In genomic region chr14:91614187-91614586, GRCh38 we compare ENCODE assay signal across 2 cellular contexts.
TF ChIP-seq lines count a peak whose summit lies in the region.

No MANE protein-coding gene starts in this region.

TF ChIP-seq in IMR-90, 13 proteins besides CTCF, POLR2A, EP300 and RAD21:
- TF ChIP-seq ELK1 (IDR thresholded peaks at IDR 0.05; ENCODE audit: borderline replicate concordance, low read depth, low read length) (no peak), SMC3 (IDR thresholded peaks at IDR 0.05; ENCODE audit: low read depth, low read length) (no peak), CHD1 (IDR thresholded peaks at IDR 0.05; ENCODE audit: low read depth, low read length) (no peak), BHLHE40 (IDR thresholded peaks at IDR 0.05; ENCODE audit: low read depth, low read length) (no peak), MAFK (IDR thresholded peaks at IDR 0.05; ENCODE audit: low read depth, low read length) (peak; percentile 53), FOS (IDR thresholded peaks at IDR 0.05; ENCODE audit: low read depth, low read length) (no peak), NFE2L2 (IDR thresholded peaks at IDR 0.05; ENCODE audit: low read depth, low read length) (peak; percentile 88)

TF ChIP-seq in K562, 482 proteins besides CTCF, POLR2A, EP300 and RAD21 (continues in another document):
- TF ChIP-seq ZNF316 (IDR thresholded peaks at IDR 0.05) = peak; percentile 100
- TF ChIP-seq PATZ1 (CRISPR knock-in tag; IDR thresholded peaks at IDR 0.05; ENCODE audit: borderline replicate concordance) = no peak
- TF ChIP-seq ZKSCAN3 (CRISPR knock-in tag; IDR thresholded peaks at IDR 0.05) = no peak
- TF ChIP-seq ZNF398 (CRISPR knock-in tag; IDR thresholded peaks at IDR 0.05) = no peak
- no peak for TF ChIP-seq MBD2 (IDR thresholded peaks at IDR 0.05; ENCODE audit: borderline replicate concordance, low read depth)
- 0 out of 2 replicates have a peak, but pooled peaks have one; percentile 18 for TF ChIP-seq CBFA2T2 (conservative IDR thresholded peaks at IDR 0.05)
- peak; percentile 75 for TF ChIP-seq SMARCA4 (IDR thresholded peaks at IDR 0.05)
- TF ChIP-seq ZNF12 (CRISPR knock-in tag; IDR thresholded peaks at IDR 0.05) = no peak
- TF ChIP-seq POLR3A (IDR thresholded peaks at IDR 0.05; ENCODE audit: borderline replicate concordance, extremely low read depth, insufficient read depth, insufficient read length) = no peak
- no peak for TF ChIP-seq ATF1 (CRISPR knock-in tag; IDR thresholded peaks at IDR 0.05)
- 0 out of 2 replicates have a peak, but pooled peaks have one; percentile 3 for TF ChIP-seq ATF1 (tag; IDR thresholded peaks at IDR 0.05)
- TF ChIP-seq SMAD4 (CRISPR knock-in tag; conservative IDR thresholded peaks at IDR 0.05) = peak; percentile 32; the same call in 1 of the 2 replicates
- TF ChIP-seq MGA (IDR thresholded peaks at IDR 0.05) = no peak
- TF ChIP-seq TAF9B (IDR thresholded peaks at IDR 0.05; ENCODE audit: partially characterized antibody) = peak; percentile 8
- TF ChIP-seq MCM7 (IDR thresholded peaks at IDR 0.05) = no peak
- no peak for TF ChIP-seq CC2D1A (IDR thresholded peaks at IDR 0.05)
- TF ChIP-seq CBFA2T3 (IDR thresholded peaks at IDR 0.05) = peak; percentile 39; the same call in 1 of the 2 replicates
- no peak for TF ChIP-seq ZNF324 (CRISPR knock-in tag; IDR thresholded peaks at IDR 0.05)
- TF ChIP-seq MAFK (IDR thresholded peaks at IDR 0.05; ENCODE audit: low read length) = peak; percentile 88
- TF ChIP-seq C11orf30 (IDR thresholded peaks at IDR 0.05; ENCODE audit: low read depth) = peak; percentile 98
- TF ChIP-seq NFE2 (IDR thresholded peaks at IDR 0.05; ENCODE audit: low read depth) = peak; percentile 90
- peak; percentile 99 for TF ChIP-seq MAFG (tag; conservative IDR thresholded peaks at IDR 0.05)
- peak; percentile 73 for TF ChIP-seq ARID1B (IDR thresholded peaks at IDR 0.05)
- TF ChIP-seq GTF2E2 (tag; IDR thresholded peaks at IDR 0.05) = no peak
- no peak for TF ChIP-seq E2F6 (IDR thresholded peaks at IDR 0.05; ENCODE audit: borderline replicate concordance in 1 of 2, extremely low read depth in 1 of 2, insufficient read depth in 1 of 2, insufficient read length in 1 of 2, low read depth in 1 of 2, low read length in 1 of 2, poor library complexity in 1 of 2, severe bottlenecking in 1 of 2)
- no peak for TF ChIP-seq ZNF318 (IDR thresholded peaks at IDR 0.05; ENCODE audit: borderline replicate concordance in 1 of 2, low read depth in 1 of 2)
- no peak for TF ChIP-seq ZNF239 (CRISPR knock-in tag; IDR thresholded peaks at IDR 0.05)
- no peak for TF ChIP-seq RBBP5 (IDR thresholded peaks at IDR 0.05; ENCODE audit: borderline replicate concordance, insufficient read depth, low read length, poor library complexity, severe bottlenecking)
- TF ChIP-seq SNRNP70 (optimal IDR thresholded peaks at IDR 0.05; ENCODE audit: low read depth, low read length) = no peak
- TF ChIP-seq ELF4 (CRISPR knock-in tag; IDR thresholded peaks at IDR 0.05) = no peak
- TF ChIP-seq EGR1 (conservative IDR thresholded peaks at IDR 0.05) = peak; percentile 57
- TF ChIP-seq JUND (IDR thresholded peaks at IDR 0.05; ENCODE audit: borderline replicate concordance, low read depth, low read length) = peak; percentile 67; the same call in 1 of the 2 replicates
- no peak for TF ChIP-seq JUND (tag; IDR thresholded peaks at IDR 0.05; ENCODE audit: borderline replicate concordance, low read depth, low read length)
